2 cellular contexts compared by ENCODE assay signal in the genomic region with DNA sequence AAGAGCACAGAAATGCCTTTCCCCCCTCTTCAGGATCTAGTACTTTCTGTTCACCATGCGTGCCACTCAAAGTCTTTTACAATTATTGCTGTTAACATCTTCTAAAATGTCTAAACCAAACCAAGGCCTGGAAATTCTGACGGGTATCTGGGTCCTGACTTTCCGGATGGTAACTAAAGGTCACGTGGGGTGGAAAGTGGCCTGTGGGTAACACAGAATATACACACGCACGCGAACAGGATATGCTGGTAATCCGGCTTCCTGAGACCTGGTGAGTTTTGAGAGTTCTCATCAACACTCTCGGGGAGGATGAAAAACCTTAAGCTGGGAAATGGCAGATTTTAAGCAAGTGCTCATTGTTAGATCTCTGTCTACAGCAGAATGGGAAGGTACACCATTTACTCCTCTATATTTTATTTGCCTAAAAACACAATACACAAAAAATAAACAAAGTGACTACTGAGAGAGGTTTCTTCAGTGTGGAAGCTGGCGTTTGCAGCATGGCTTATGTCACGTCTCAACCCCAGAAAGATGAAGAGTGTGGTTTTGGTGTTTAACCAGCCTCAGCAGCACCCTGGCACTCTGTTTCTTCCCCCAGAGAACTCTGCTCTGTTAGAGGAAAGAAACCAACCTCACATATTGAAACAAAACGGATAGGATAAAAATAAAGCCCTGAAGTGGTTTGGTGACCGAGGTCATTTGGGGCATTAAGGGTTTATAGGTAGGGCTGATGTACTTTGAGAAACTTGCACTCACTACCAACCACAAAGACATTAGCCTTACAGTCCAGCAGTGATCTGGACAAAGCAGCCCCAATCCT.
TF ChIP-seq lines count a peak whose summit lies in the region.

No MANE protein-coding gene starts in this region.

TF ChIP-seq in liver, 16 proteins besides CTCF, POLR2A, EP300 and RAD21:
- TF ChIP-seq SP1 (IDR thresholded peaks at IDR 0.05) (no peak), EGR1 (IDR thresholded peaks at IDR 0.05; ENCODE audit: low read depth in 2 of 2) (no peak), HNF4A (conservative IDR thresholded peaks at IDR 0.05) (no peak), NR2F2 (IDR thresholded peaks at IDR 0.05) (no peak), JUND (IDR thresholded peaks at IDR 0.05) (no peak), YY1 (IDR thresholded peaks at IDR 0.05) (no peak), FOXA2 (IDR thresholded peaks at IDR 0.05) (no peak), ATF3 (IDR thresholded peaks at IDR 0.05) (no peak), GABPA (IDR thresholded peaks at IDR 0.05 in 1 of 2, conservative IDR thresholded peaks at IDR 0.05 in 1 of 2) (no peak), RXRA (IDR thresholded peaks at IDR 0.05) (no peak), TAF1 (conservative IDR thresholded peaks at IDR 0.05) (no peak), HNF4G (IDR thresholded peaks at IDR 0.05) (no peak)
- TF ChIP-seq, protein P1, sequence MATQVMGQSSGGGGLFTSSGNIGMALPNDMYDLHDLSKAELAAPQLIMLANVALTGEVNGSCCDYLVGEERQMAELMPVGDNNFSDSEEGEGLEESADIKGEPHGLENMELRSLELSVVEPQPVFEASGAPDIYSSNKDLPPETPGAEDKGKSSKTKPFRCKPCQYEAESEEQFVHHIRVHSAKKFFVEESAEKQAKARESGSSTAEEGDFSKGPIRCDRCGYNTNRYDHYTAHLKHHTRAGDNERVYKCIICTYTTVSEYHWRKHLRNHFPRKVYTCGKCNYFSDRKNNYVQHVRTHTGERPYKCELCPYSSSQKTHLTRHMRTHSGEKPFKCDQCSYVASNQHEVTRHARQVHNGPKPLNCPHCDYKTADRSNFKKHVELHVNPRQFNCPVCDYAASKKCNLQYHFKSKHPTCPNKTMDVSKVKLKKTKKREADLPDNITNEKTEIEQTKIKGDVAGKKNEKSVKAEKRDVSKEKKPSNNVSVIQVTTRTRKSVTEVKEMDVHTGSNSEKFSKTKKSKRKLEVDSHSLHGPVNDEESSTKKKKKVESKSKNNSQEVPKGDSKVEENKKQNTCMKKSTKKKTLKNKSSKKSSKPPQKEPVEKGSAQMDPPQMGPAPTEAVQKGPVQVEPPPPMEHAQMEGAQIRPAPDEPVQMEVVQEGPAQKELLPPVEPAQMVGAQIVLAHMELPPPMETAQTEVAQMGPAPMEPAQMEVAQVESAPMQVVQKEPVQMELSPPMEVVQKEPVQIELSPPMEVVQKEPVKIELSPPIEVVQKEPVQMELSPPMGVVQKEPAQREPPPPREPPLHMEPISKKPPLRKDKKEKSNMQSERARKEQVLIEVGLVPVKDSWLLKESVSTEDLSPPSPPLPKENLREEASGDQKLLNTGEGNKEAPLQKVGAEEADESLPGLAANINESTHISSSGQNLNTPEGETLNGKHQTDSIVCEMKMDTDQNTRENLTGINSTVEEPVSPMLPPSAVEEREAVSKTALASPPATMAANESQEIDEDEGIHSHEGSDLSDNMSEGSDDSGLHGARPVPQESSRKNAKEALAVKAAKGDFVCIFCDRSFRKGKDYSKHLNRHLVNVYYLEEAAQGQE (IDR thresholded peaks at IDR 0.05): no peak

TF ChIP-seq in HepG2, 621 proteins besides CTCF, POLR2A, EP300 and RAD21:
- TF ChIP-seq, protein P2, sequence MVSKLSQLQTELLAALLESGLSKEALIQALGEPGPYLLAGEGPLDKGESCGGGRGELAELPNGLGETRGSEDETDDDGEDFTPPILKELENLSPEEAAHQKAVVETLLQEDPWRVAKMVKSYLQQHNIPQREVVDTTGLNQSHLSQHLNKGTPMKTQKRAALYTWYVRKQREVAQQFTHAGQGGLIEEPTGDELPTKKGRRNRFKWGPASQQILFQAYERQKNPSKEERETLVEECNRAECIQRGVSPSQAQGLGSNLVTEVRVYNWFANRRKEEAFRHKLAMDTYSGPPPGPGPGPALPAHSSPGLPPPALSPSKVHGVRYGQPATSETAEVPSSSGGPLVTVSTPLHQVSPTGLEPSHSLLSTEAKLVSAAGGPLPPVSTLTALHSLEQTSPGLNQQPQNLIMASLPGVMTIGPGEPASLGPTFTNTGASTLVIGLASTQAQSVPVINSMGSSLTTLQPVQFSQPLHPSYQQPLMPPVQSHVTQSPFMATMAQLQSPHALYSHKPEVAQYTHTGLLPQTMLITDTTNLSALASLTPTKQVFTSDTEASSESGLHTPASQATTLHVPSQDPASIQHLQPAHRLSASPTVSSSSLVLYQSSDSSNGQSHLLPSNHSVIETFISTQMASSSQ (IDR thresholded peaks at IDR 0.05; ENCODE audit: low read depth): no peak
- TF ChIP-seq, protein P2 (CRISPR knock-in tag; IDR thresholded peaks at IDR 0.05; ENCODE audit: borderline replicate concordance): no peak
- TF ChIP-seq ZKSCAN1 (IDR thresholded peaks at IDR 0.05; ENCODE audit: low read length) (no peak), NFYC (CRISPR knock-in tag; IDR thresholded peaks at IDR 0.05) (no peak), SMAD3 (CRISPR knock-in tag; IDR thresholded peaks at IDR 0.05) (no peak), ZNF225 (CRISPR knock-in tag; IDR thresholded peaks at IDR 0.05) (no peak), ZNF609 (CRISPR knock-in tag; IDR thresholded peaks at IDR 0.05; ENCODE audit: borderline replicate concordance) (no peak), FOXJ3 (CRISPR knock-in tag; IDR thresholded peaks at IDR 0.05; ENCODE audit: borderline replicate concordance) (no peak), ZNF256 (CRISPR knock-in tag; conservative IDR thresholded peaks at IDR 0.05) (no peak), ZNF703 (CRISPR knock-in tag; IDR thresholded peaks at IDR 0.05; ENCODE audit: borderline replicate concordance) (no peak), ZNF230 (CRISPR knock-in tag; IDR thresholded peaks at IDR 0.05) (no peak), ZKSCAN5 (CRISPR knock-in tag; IDR thresholded peaks at IDR 0.05) (no peak), RELA (CRISPR knock-in tag; IDR thresholded peaks at IDR 0.05) (no peak), ZNF549 (CRISPR knock-in tag; IDR thresholded peaks at IDR 0.05) (no peak), KDM4B (CRISPR knock-in tag; IDR thresholded peaks at IDR 0.05) (no peak), ZNF589 (CRISPR knock-in tag; conservative IDR thresholded peaks at IDR 0.05) (no peak), ZNF3 (CRISPR knock-in tag; IDR thresholded peaks at IDR 0.05) (no peak), ZFP90 (CRISPR knock-in tag; IDR thresholded peaks at IDR 0.05; ENCODE audit: borderline replicate concordance) (no peak)
- TF ChIP-seq, protein P3, sequence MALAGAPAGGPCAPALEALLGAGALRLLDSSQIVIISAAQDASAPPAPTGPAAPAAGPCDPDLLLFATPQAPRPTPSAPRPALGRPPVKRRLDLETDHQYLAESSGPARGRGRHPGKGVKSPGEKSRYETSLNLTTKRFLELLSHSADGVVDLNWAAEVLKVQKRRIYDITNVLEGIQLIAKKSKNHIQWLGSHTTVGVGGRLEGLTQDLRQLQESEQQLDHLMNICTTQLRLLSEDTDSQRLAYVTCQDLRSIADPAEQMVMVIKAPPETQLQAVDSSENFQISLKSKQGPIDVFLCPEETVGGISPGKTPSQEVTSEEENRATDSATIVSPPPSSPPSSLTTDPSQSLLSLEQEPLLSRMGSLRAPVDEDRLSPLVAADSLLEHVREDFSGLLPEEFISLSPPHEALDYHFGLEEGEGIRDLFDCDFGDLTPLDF (CRISPR knock-in tag; IDR thresholded peaks at IDR 0.05): no peak
- TF ChIP-seq, protein P4, sequence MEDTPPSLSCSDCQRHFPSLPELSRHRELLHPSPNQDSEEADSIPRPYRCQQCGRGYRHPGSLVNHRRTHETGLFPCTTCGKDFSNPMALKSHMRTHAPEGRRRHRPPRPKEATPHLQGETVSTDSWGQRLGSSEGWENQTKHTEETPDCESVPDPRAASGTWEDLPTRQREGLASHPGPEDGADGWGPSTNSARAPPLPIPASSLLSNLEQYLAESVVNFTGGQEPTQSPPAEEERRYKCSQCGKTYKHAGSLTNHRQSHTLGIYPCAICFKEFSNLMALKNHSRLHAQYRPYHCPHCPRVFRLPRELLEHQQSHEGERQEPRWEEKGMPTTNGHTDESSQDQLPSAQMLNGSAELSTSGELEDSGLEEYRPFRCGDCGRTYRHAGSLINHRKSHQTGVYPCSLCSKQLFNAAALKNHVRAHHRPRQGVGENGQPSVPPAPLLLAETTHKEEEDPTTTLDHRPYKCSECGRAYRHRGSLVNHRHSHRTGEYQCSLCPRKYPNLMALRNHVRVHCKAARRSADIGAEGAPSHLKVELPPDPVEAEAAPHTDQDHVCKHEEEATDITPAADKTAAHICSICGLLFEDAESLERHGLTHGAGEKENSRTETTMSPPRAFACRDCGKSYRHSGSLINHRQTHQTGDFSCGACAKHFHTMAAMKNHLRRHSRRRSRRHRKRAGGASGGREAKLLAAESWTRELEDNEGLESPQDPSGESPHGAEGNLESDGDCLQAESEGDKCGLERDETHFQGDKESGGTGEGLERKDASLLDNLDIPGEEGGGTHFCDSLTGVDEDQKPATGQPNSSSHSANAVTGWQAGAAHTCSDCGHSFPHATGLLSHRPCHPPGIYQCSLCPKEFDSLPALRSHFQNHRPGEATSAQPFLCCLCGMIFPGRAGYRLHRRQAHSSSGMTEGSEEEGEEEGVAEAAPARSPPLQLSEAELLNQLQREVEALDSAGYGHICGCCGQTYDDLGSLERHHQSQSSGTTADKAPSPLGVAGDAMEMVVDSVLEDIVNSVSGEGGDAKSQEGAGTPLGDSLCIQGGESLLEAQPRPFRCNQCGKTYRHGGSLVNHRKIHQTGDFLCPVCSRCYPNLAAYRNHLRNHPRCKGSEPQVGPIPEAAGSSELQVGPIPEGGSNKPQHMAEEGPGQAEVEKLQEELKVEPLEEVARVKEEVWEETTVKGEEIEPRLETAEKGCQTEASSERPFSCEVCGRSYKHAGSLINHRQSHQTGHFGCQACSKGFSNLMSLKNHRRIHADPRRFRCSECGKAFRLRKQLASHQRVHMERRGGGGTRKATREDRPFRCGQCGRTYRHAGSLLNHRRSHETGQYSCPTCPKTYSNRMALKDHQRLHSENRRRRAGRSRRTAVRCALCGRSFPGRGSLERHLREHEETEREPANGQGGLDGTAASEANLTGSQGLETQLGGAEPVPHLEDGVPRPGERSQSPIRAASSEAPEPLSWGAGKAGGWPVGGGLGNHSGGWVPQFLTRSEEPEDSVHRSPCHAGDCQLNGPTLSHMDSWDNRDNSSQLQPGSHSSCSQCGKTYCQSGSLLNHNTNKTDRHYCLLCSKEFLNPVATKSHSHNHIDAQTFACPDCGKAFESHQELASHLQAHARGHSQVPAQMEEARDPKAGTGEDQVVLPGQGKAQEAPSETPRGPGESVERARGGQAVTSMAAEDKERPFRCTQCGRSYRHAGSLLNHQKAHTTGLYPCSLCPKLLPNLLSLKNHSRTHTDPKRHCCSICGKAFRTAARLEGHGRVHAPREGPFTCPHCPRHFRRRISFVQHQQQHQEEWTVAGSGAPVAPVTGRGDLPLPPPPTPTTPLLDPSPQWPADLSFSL (CRISPR knock-in tag; IDR thresholded peaks at IDR 0.05): no peak
